15 cellular contexts compared by ENCODE assay signal in the genomic region with DNA sequence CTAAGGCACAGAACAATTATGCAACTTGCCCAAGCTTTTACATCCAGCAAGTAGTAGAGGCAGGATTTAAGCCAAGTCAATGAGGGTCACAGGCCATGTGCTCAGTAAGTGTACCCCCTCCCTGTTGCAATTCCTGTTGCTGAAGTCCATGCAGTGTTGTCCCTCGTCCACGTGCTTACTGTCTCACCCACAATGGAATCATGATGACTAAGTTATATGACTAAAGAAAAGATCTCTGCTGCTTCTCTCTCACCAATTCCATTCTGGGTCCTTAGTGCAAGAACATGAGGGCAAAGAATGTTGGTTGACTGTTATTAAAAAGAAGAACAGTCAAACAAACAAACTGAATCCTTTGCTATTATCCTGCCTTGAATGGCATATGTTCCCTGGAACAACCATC.
DNase-seq lines count a peak whose midpoint lies in the region; TF ChIP-seq lines count a peak whose summit lies in the region.
"Had no signal": no experiment of that assay in that cellular context is flagged by ENCODE, and none has a peak within 500 bp of the region (broad histone marks: within the 10 kb centered on the region; RNA-seq: fewer than 3 reads in every experiment).

No MANE protein-coding gene starts in this region.

- DNase-seq in HPDE6-E6E7 (ENCODE audit: extremely low spot score) (peak; percentile 19), glutamatergic neuron (no peak), stromal cell of bone marrow (ENCODE audit: low read depth) (peak; percentile 31), iPS-NIHi11 (ENCODE audit: low spot score) (no peak), mucosa of gallbladder (ENCODE audit: low spot score) (no peak)
- DNase-seq in activated CD4-positive, alpha-beta T cell treated with anti-CD3 and anti-CD28 coated beads, Interleukin-2, amount 10 ng/mL, durations not matched to agents 7 days and 5 days, result no peak
- DNase-seq: activated CD8-positive, alpha-beta memory T cell treated with anti-CD3 and anti-CD28 coated beads for 24 hours; adrenal gland; C1 segment of cervical spinal cord; left colon; NCI-H2081 treated with DMSO at 0.1 percent for 48 hours; NCI-H69; stimulated activated CD4-positive, alpha-beta T cell treated with anti-CD3 and anti-CD28 coated beads, Interleukin-4, amount 100 ng/mL, for 4 hours had no signal

- H3K9me3 Mint-ChIP-seq in brain, result peaks cover 0 to 9% (median 2%) of the 10 kb centered on the region in 5 experiments
- H3K9me3 Mint-ChIP-seq in glutamatergic neuron (ENCODE audit: unreplicated experiment), result no peaks in the 10 kb centered on the region
- peaks cover 5% of the 10 kb centered on the region for H3K9me3 Mint-ChIP-seq in activated CD4-positive, alpha-beta T cell treated with anti-CD3 and anti-CD28 coated beads, Interleukin-2, amount 10 ng/mL, durations not matched to agents 7 days and 5 days
- H3K9me3 Mint-ChIP-seq: activated T-helper 2 cell treated with anti-CD3 and anti-CD28 coated beads, Interferon-gamma antibody, Interleukin-2, Interleukin-4, amounts not matched to agents 10 μg/mL and 5 μg/mL and 100 μg/mL, durations not matched to agents 14 hours and 24 hours and 36 hours had no signal

- CTCF ChIA-PET in activated CD4-positive, alpha-beta T cell treated with anti-CD3 and anti-CD28 coated beads, Interleukin-2, amount 10 ng/mL, durations not matched to agents 7 days and 5 days (lab: Charles Lee), result no interaction called here

- H3K27me3 Mint-ChIP-seq in brain (peaks cover 4% of the 10 kb centered on the region), glutamatergic neuron (ENCODE audit: unreplicated experiment) (peaks cover 2% of the 10 kb centered on the region)
- no peaks in the 10 kb centered on the region for H3K27me3 Mint-ChIP-seq in activated CD4-positive, alpha-beta T cell treated with anti-CD3 and anti-CD28 coated beads, Interleukin-2, amount 10 ng/mL, durations not matched to agents 7 days and 5 days

- TF ChIP-seq CTCF in brain (conservative IDR thresholded peaks at IDR 0.05) (no peak), glutamatergic neuron (IDR thresholded peaks at IDR 0.05; ENCODE audit: partially characterized antibody, unreplicated experiment) (no peak)

- H3K36me3 Mint-ChIP-seq in brain (no peaks in the 10 kb centered on the region), glutamatergic neuron (ENCODE audit: unreplicated experiment) (no peaks in the 10 kb centered on the region)
- H3K36me3 Mint-ChIP-seq in activated CD4-positive, alpha-beta T cell treated with anti-CD3 and anti-CD28 coated beads, Interleukin-2, amount 10 ng/mL, durations not matched to agents 7 days and 5 days (ENCODE audit: low read depth), result peaks cover 3% of the 10 kb centered on the region

- H3K27ac Mint-ChIP-seq in brain (peak overlapping the region in 4 of 5 experiments; percentile 55 to 84 (median 64)), glutamatergic neuron (ENCODE audit: unreplicated experiment) (peak overlapping the region; percentile 5)
- no peak overlapping the region for H3K27ac Mint-ChIP-seq in activated CD4-positive, alpha-beta T cell treated with anti-CD3 and anti-CD28 coated beads, Interleukin-2, amount 10 ng/mL, durations not matched to agents 7 days and 5 days
- H3K27ac Mint-ChIP-seq: activated T-helper 2 cell treated with anti-CD3 and anti-CD28 coated beads, Interferon-gamma antibody, Interleukin-2, Interleukin-4, amounts not matched to agents 10 μg/mL and 5 μg/mL and 100 μg/mL, durations not matched to agents 14 hours and 24 hours and 36 hours had no signal

- peaks cover 35% of the 10 kb centered on the region for H3K4me1 Mint-ChIP-seq in brain
- H3K4me1 Mint-ChIP-seq in glutamatergic neuron (ENCODE audit: low read depth, unreplicated experiment), result peaks cover 33% of the 10 kb centered on the region
- no peaks in the 10 kb centered on the region for H3K4me1 Mint-ChIP-seq in activated CD4-positive, alpha-beta T cell treated with anti-CD3 and anti-CD28 coated beads, Interleukin-2, amount 10 ng/mL, durations not matched to agents 7 days and 5 days

- H3K4me3 Mint-ChIP-seq in brain (no peak overlapping the region), glutamatergic neuron (ENCODE audit: unreplicated experiment) (no peak overlapping the region)
- H3K4me3 Mint-ChIP-seq in activated CD4-positive, alpha-beta T cell treated with anti-CD3 and anti-CD28 coated beads, Interleukin-2, amount 10 ng/mL, durations not matched to agents 7 days and 5 days, result no peak overlapping the region

- POLR2A ChIA-PET in activated CD4-positive, alpha-beta T cell treated with anti-CD3 and anti-CD28 coated beads, Interleukin-2, amount 10 ng/mL, durations not matched to agents 7 days and 5 days (lab: Charles Lee), result no interaction called here

Comparison
In these comparisons a context has a peak if more than half of its experiments do, and no peak if none do; other contexts are left out.
1. DNase-seq: peak in HPDE6-E6E7 (single experiment) and stromal cell of bone marrow (single experiment); none in glutamatergic neuron (single experiment), iPS-NIHi11 (single experiment), activated CD4-positive, alpha-beta T cell treated with anti-CD3 and anti-CD28 coated beads, Interleukin-2, amount 10 ng/mL, durations not matched to agents 7 days and 5 days (single experiment) and mucosa of gallbladder (single experiment).